In the genomic region with DNA sequence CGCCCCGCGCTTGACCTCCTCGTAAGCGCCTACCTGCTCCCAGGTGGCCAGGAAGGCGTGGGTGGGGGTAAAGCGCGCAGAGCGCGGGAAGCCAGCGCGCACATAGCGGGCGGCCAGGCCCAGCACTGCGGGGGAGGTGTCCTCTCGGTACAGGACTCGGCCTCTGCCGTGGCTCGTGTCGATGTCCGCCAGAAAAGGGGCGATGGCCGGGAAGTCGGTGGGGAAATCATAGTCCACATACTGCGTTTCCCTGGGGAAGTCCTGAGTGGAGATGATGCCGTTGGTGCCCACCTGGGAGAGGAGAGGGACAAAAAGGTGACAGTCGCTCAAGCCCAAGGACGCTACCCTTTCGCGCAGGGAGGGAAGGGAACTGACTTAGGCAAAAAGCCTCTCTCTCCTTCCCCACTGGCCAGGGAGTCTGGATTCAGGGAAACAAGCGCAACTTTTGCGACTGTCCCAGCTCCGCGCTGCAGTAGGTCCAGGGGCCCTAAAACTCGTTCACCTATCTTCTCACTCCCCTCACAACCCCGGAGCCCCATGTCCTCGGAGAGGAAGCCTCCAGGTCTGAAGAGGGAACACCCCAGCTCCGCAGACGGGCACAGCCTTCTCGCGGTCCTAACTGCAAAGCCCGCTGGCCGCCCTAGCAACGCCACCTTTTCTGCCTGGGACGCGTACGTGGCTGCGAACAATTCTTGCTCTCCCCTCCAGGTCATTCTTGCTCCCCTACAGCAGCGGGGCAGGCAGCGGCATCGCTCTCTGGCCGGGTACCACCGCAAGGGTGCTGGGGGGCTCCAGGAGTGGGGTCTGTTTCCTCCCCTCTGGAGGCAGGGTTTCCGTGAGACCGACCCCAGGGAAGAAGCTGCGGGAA, we compare ENCODE assay signal across 9 cellular contexts. TPM values are rescaled to one million over a fixed set of nuclear protein-coding genes. Genes with fewer than 3 reads are reported as not detected.
DNase-seq lines count a peak whose midpoint lies in the region; ATAC-seq, FAIRE-seq and TF ChIP-seq lines count a peak whose summit lies in the region.
"Had no signal": no experiment of that assay in that cellular context is flagged by ENCODE, and none has a peak within 500 bp of the region (broad histone marks: within the 10 kb centered on the region; RNA-seq: fewer than 3 reads in every experiment).

No MANE protein-coding gene starts in this region.

- H3K4me2 ChIP-seq in GM12878 (ENCODE audit: control insufficient read depth, insufficient read depth): peak overlapping the region; percentile 34; the same call in 1 of the 2 replicates

- POLR2A ChIA-PET in GM12878 (lab: Charles Lee): no interaction called here

- peaks cover 13 to 16% of the 10 kb centered on the region in 2 experiments for H3K27me3 ChIP-seq in GM12878 (replicated peaks in 1 of 2; ENCODE audit: control insufficient read depth in 2 of 2, insufficient read depth in 2 of 2, low read length in 1 of 2)

- peaks cover 13% of the 10 kb centered on the region for H3K4me1 Mint-ChIP-seq in CD14-positive monocyte
- H3K4me1 Mint-ChIP-seq in stimulated activated naive B cell treated with anti-CD40 and anti-IgM and Interleukin-4, amounts not matched to agents 10 μg/mL and 1 μg/mL and 100 μg/mL, for 72 hours: peaks cover 16 to 21% of the 10 kb centered on the region in 2 donors

- WGBS in GM12878 (ENCODE audit: insufficient coverage, insufficient replicate concordance, low lambda C conversion rate, missing lambda C conversion rate): 13% methylated on average over 53 of the region's 56 CpGs

- FAIRE-seq in GM12878 (lab: Jason Lieb, UNC) (no peak), kidney (lab: Jason Lieb, UNC) (no peak)

- H3K27ac ChIP-seq in GM12878 (ENCODE audit: control insufficient read depth, insufficient read depth) (no peak overlapping the region), kidney (ENCODE audit: low read depth in 2 of 2, low read length in 2 of 2) (peak overlapping the region; percentile 20 to 61)
- H3K27ac ChIP-seq: epithelial cell of prostate had no signal

- DNase-seq in CD14-positive monocyte (ENCODE audit: low spot score): no peak
- peak; percentile 14 for DNase-seq in KBM-7
- no peak for DNase-seq in GM12878 (ENCODE audit: low read depth, low spot score)
- DNase-seq in kidney: peak; percentile 83
- peak; percentile 7 for DNase-seq in stimulated activated naive B cell treated with anti-CD40 and anti-IgM and Interleukin-4, amounts not matched to agents 10 μg/mL and 1 μg/mL and 100 μg/mL, for 72 hours
- DNase-seq in NOMO-1 treated with DMSO at 0.1 percent for 48 hours (lab: John Stamatoyannopoulos, UW; ENCODE audit: unreplicated experiment): no peak
- no peak for DNase-seq in NCI-H2029 (lab: John Stamatoyannopoulos, UW)

- SMC1A ChIA-PET in GM12878 (lab: Charles Lee; ENCODE audit: uncharacterized antibody, unreplicated experiment): no interaction called here

- H3K36me3 ChIP-seq in GM12878 (ENCODE audit: control insufficient read depth in 2 of 2, insufficient read depth in 2 of 2, low read length in 1 of 2) (no peaks in the 10 kb centered on the region), kidney (ENCODE audit: control insufficient read depth in 1 of 2, insufficient read depth in 2 of 2, low read length in 2 of 2) (no peaks in the 10 kb centered on the region)

- peaks cover 50 to 63% (median 54%) of the 10 kb centered on the region in 3 donors for H3K27me3 Mint-ChIP-seq in CD14-positive monocyte (ENCODE audit: low read depth in 3 of 3)
- peaks cover 29 to 37% of the 10 kb centered on the region in 2 donors for H3K27me3 Mint-ChIP-seq in stimulated activated naive B cell treated with anti-CD40 and anti-IgM and Interleukin-4, amounts not matched to agents 10 μg/mL and 1 μg/mL and 100 μg/mL, for 72 hours

- RAD21 ChIA-PET in GM12878 (lab: Charles Lee; ENCODE audit: unreplicated experiment): no interaction called here

- H3K79me2 ChIP-seq in GM12878 (ENCODE audit: control insufficient read depth, insufficient read depth, low read length): no peaks in the 10 kb centered on the region

- no peak for TF ChIP-seq CTCF in CD14-positive monocyte (IDR thresholded peaks at IDR 0.05)
- no peak for TF ChIP-seq CTCF in GM12878 (IDR thresholded peaks at IDR 0.05 in 2 of 3, conservative IDR thresholded peaks at IDR 0.05 in 1 of 3; ENCODE audit: control insufficient read depth in 2 of 3, extremely low read depth in 1 of 3, insufficient read depth in 1 of 3, low read depth in 3 of 3, low read length in 3 of 3)
- TF ChIP-seq CTCF in kidney (IDR thresholded peaks at IDR 0.05; ENCODE audit: borderline replicate concordance, extremely low read depth, insufficient read depth): no peak

- H3K9ac ChIP-seq in GM12878 (ENCODE audit: control insufficient read depth, insufficient read depth, low read length) (no peak overlapping the region), kidney (ENCODE audit: low read length in 2 of 2) (peak overlapping the region; percentile 39 to 74)

- TF ChIP-seq POLR2A in GM12878 (IDR thresholded peaks at IDR 0.05; ENCODE audit: low read depth, low read length): no peak

- no peak for TF ChIP-seq RAD21 in GM12878 (IDR thresholded peaks at IDR 0.05; ENCODE audit: insufficient read depth, low read depth, low read length)

- peaks cover 0 to 7% (median 2%) of the 10 kb centered on the region in 7 donors for H3K9me3 Mint-ChIP-seq in CD14-positive monocyte
- H3K9me3 Mint-ChIP-seq in stimulated activated naive B cell treated with anti-CD40 and anti-IgM and Interleukin-4, amounts not matched to agents 10 μg/mL and 1 μg/mL and 100 μg/mL, for 72 hours: peaks cover 0 to 2% of the 10 kb centered on the region in 2 donors

- TF ChIP-seq EP300 in GM12878 (IDR thresholded peaks at IDR 0.05; ENCODE audit: borderline replicate concordance in 1 of 2, control insufficient read depth in 1 of 2, low read depth in 2 of 2, low read length in 2 of 2): no peak

- H3K36me3 Mint-ChIP-seq in CD14-positive monocyte: peaks cover 2 to 3% of the 10 kb centered on the region in 2 donors
- no peaks in the 10 kb centered on the region for H3K36me3 Mint-ChIP-seq in stimulated activated naive B cell treated with anti-CD40 and anti-IgM and Interleukin-4, amounts not matched to agents 10 μg/mL and 1 μg/mL and 100 μg/mL, for 72 hours

- ATAC-seq in GM12878: no peak; the same call in 2 of the 3 replicates
- ATAC-seq in stimulated activated naive B cell treated with anti-CD40 and anti-IgM and Interleukin-4, amounts not matched to agents 10 μg/mL and 1 μg/mL and 100 μg/mL, for 72 hours (replicated peaks): peak; percentile 40 to 51
- ATAC-seq in HG03571 (IDR thresholded peaks at IDR 0.05; ENCODE audit: unreplicated experiment): no peak

- CTCF ChIA-PET in GM12878 (lab: Yijun Ruan, JAX): no interaction called here

- H3K4me1 ChIP-seq in GM12878 (ENCODE audit: control insufficient read depth, insufficient read depth, low read length): no peaks in the 10 kb centered on the region
- peaks cover 5 to 8% of the 10 kb centered on the region in 2 donors for H3K4me1 ChIP-seq in kidney (ENCODE audit: control insufficient read depth in 1 of 2, insufficient read depth in 1 of 2, low read depth in 1 of 2, low read length in 2 of 2)

- H2AFZ ChIP-seq in GM12878 (ENCODE audit: control insufficient read depth, low read depth, low read length): no peak overlapping the region

- intact Hi-C loops in CD14-positive monocyte (cut with micrococcal nuclease): no loop called here
- intact Hi-C loops in GM12878 (cut with micrococcal nuclease; ENCODE audit: unreplicated experiment): no loop called here
- intact Hi-C loops in kidney (cut with DNase I): no loop called here

- H3K9me3 ChIP-seq in GM12878 (replicated peaks; ENCODE audit: control insufficient read depth, insufficient read depth, low read length): no peaks in the 10 kb centered on the region
- no peaks in the 10 kb centered on the region for H3K9me3 ChIP-seq in kidney (ENCODE audit: control insufficient read depth in 1 of 2, low read length in 2 of 2)

- in situ Hi-C loops in KBM-7 (cut with MboI; ENCODE audit: low pct_unique_long_range_greater_than_20kb, low sequenced_read_pairs): no loop called here
- in situ Hi-C loops in GM12878 (cut with MboI): no loop called here

- H3K27ac Mint-ChIP-seq in CD14-positive monocyte: peak overlapping the region in 1 of 7 donors; percentile 48
- H3K27ac Mint-ChIP-seq in stimulated activated naive B cell treated with anti-CD40 and anti-IgM and Interleukin-4, amounts not matched to agents 10 μg/mL and 1 μg/mL and 100 μg/mL, for 72 hours: peak overlapping the region; percentile 68

- H3K4me3 Mint-ChIP-seq in CD14-positive monocyte: peak overlapping the region; percentile 53 to 77
- H3K4me3 Mint-ChIP-seq in stimulated activated naive B cell treated with anti-CD40 and anti-IgM and Interleukin-4, amounts not matched to agents 10 μg/mL and 1 μg/mL and 100 μg/mL, for 72 hours: peak overlapping the region; percentile 77 to 81

- no peaks in the 10 kb centered on the region for H4K20me1 ChIP-seq in GM12878 (ENCODE audit: control insufficient read depth, insufficient read depth)

- no TSS peak for BruUV-seq in GM12878 (replicated peaks; lab: Mats Ljungman, UMichigan)

- H3K4me3 ChIP-seq in GM12878 (no peak overlapping the region), kidney (ENCODE audit: low read length in 2 of 2) (peak overlapping the region; percentile 81 to 86)

TF ChIP-seq in GM12878, 131 proteins besides CTCF, POLR2A, EP300 and RAD21 (continues in another document):
- TF ChIP-seq BACH1 (IDR thresholded peaks at IDR 0.05; ENCODE audit: borderline replicate concordance) (no peak), ZSCAN29 (IDR thresholded peaks at IDR 0.05) (no peak), EED (IDR thresholded peaks at IDR 0.05; ENCODE audit: low read depth) (no peak), TCF12 (IDR thresholded peaks at IDR 0.05; ENCODE audit: low read depth, low read length) (no peak)

RNA-seq across cellular contexts. Expression of a gene that starts 0.8 kb away (rescaled TPM):
- polyA plus RNA-seq in CD14-positive monocyte: not detected
- not detected in 2 replicates for total RNA-seq in GM12878 (2013; cell fraction: nucleolus; rRNA removed)
- not detected in 2 replicates for total RNA-seq in GM12878 (2014; rRNA removed)
- not detected in 2 replicates for total RNA-seq in GM12878 (2014; rRNA removed; fragmentation: Illumina TruSeq; extraction: Trizol)
- total RNA-seq in GM12878 (2021): 0.23 and 0.27 TPM in 2 replicates
- not detected for polyA plus RNA-seq in GM12878 (2011; ENCODE audit: low read depth)
- 0.46 and 0.49 TPM in 2 replicates for polyA plus RNA-seq in GM12878 (2011; rRNA removed)
- 0.25 and 0.43 TPM in 2 replicates for polyA plus RNA-seq in GM12878 (2011; cell fraction: cytosol; rRNA removed)
- polyA plus RNA-seq in GM12878 (2011; cell fraction: nucleus; rRNA removed): 2.1 and 2.5 TPM in 2 replicates
- 0.15 TPM in 1 of 2 replicates, not detected in the other for polyA plus RNA-seq in GM12878 (2012)
- polyA plus RNA-seq in GM12878 (2014; fragmentation: Illumina TruSeq; extraction: Trizol): not detected in 2 replicates
- under 1 TPM; 0.11 to 0.16 TPM for polyA plus RNA-seq in GM12878 (2014; fragmentation: Nextera tagmentation; extraction: Ambion mirVana)
- polyA plus RNA-seq in GM12878 (2014; rRNA removed): 0.04 TPM in 1 of 2 replicates, not detected in the other
- under 1 TPM; 0.40 to 0.43 TPM for polyA plus RNA-seq in GM12878 (2016; fragmentation: Nextera tagmentation; extraction: Ambion mirVana)
- polyA minus RNA-seq in GM12878 (2011; rRNA and poly(A)+ RNA removed): 1.4 and 1.5 TPM in 2 replicates
- polyA minus RNA-seq in GM12878 (2011; cell fraction: cytosol; rRNA and poly(A)+ RNA removed): not detected in 2 replicates
- 0.85 and 1.6 TPM in 2 replicates for polyA minus RNA-seq in GM12878 (2011; cell fraction: nucleus; rRNA and poly(A)+ RNA removed)
- 37.7 TPM for total RNA-seq in kidney
- polyA plus RNA-seq in kidney (ENCODE audit: insufficient read depth, low read depth, low replicate concordance): 7.1 TPM

Comparison
In these comparisons a context has a peak if more than half of its experiments do, and no peak if none do; other contexts are left out.
1. DNase-seq: peak in KBM-7 (single experiment), kidney (single experiment) and stimulated activated naive B cell treated with anti-CD40 and anti-IgM and Interleukin-4, amounts not matched to agents 10 μg/mL and 1 μg/mL and 100 μg/mL, for 72 hours (single experiment); none in CD14-positive monocyte (single experiment), GM12878 (single experiment), NOMO-1 treated with DMSO at 0.1 percent for 48 hours (single experiment) and NCI-H2029 (single experiment).
2. ATAC-seq: peak in stimulated activated naive B cell treated with anti-CD40 and anti-IgM and Interleukin-4, amounts not matched to agents 10 μg/mL and 1 μg/mL and 100 μg/mL, for 72 hours (2 of 2); none in GM12878 (single experiment) and HG03571 (single experiment).